Comparison of ENCODE assay signal across 9 cellular contexts in genomic region chr13:76992548-76993001, GRCh38. TPM values are rescaled to one million over a fixed set of nuclear protein-coding genes. Genes with fewer than 3 reads are reported as not detected.
DNase-seq lines count a peak whose midpoint lies in the region; ATAC-seq, FAIRE-seq and TF ChIP-seq lines count a peak whose summit lies in the region.
"Had no signal": no experiment of that assay in that cellular context is flagged by ENCODE, and none has a peak within 500 bp of the region (broad histone marks: within the 10 kb centered on the region; RNA-seq: fewer than 3 reads in every experiment).

No MANE protein-coding gene starts in this region.

- no peaks in the 10 kb centered on the region for H3K36me3 ChIP-seq in astrocyte (ENCODE audit: insufficient read depth, low read length)
- peaks cover 0 to 6% of the 10 kb centered on the region in 2 donors for H3K36me3 ChIP-seq in gastrocnemius medialis

- in situ Hi-C loops in gastrocnemius medialis (cut with MboI; ENCODE audit: low sequenced_read_pairs in 4 of 4) = no loop called here

- peaks cover 16% of the 10 kb centered on the region for H3K79me2 ChIP-seq in astrocyte (ENCODE audit: insufficient read depth, low read length)

- no peak for FAIRE-seq in astrocyte (lab: Jason Lieb, UNC)
- FAIRE-seq: islet of Langerhans had no signal

- CTCF ChIA-PET in GM10248 (lab: Yijun Ruan, JAX) = interaction anchor here (1.6 to 6.3 kb wide), 3 partner anchors 9 to 14 kb away, joined by 6 to 57 read pairs (median 16); no protein-coding TSS in a partner anchor

- no peak for TF ChIP-seq POLR2A in gastrocnemius medialis (IDR thresholded peaks at IDR 0.05)

- H3K27me3 ChIP-seq in astrocyte (ENCODE audit: insufficient read depth, low read length) = no peaks in the 10 kb centered on the region
- H3K27me3 ChIP-seq in gastrocnemius medialis = no peaks in the 10 kb centered on the region

- no peak for TF ChIP-seq CTCF in 22Rv1 (IDR thresholded peaks at IDR 0.05)
- TF ChIP-seq CTCF in astrocyte (IDR thresholded peaks at IDR 0.05; ENCODE audit: insufficient read depth, low read depth, low read length) = no peak
- TF ChIP-seq CTCF in gastrocnemius medialis (IDR thresholded peaks at IDR 0.05 in 4 of 5, conservative IDR thresholded peaks at IDR 0.05 in 1 of 5) = no peak
- TF ChIP-seq CTCF in GM10248 (IDR thresholded peaks at IDR 0.05; ENCODE audit: control extremely low read depth, extremely low read depth, low read depth, missing control alignments) = no peak

- no peaks in the 10 kb centered on the region for H3K27me3 Mint-ChIP-seq in astrocyte (ENCODE audit: low read depth, unreplicated experiment)

- H3K4me3 Mint-ChIP-seq in astrocyte (ENCODE audit: unreplicated experiment) = peak overlapping the region; percentile 97

- H3K9ac ChIP-seq in astrocyte (ENCODE audit: low read length) = peak overlapping the region; percentile 92

- H3K9me3 ChIP-seq in astrocyte (ENCODE audit: insufficient read depth, low read depth, low read length) (no peaks in the 10 kb centered on the region), iPS-18c (ENCODE audit: control insufficient read depth, insufficient read depth, low read length) (no peaks in the 10 kb centered on the region), gastrocnemius medialis (no peaks in the 10 kb centered on the region)

- H3K27ac Mint-ChIP-seq in astrocyte (ENCODE audit: unreplicated experiment) = peak overlapping the region; percentile 43

- POLR2A ChIA-PET in GM10248 (lab: Yijun Ruan, JAX) = interaction anchor here (0.8 kb wide), 1 partner anchor 11 kb away, joined by 3 read pairs; no protein-coding TSS in a partner anchor

- H3K9me3 Mint-ChIP-seq in astrocyte (ENCODE audit: unreplicated experiment) = no peaks in the 10 kb centered on the region

- H3K36me3 Mint-ChIP-seq in astrocyte (ENCODE audit: low read depth, unreplicated experiment) = peaks cover 2% of the 10 kb centered on the region

- H3K4me2 ChIP-seq in astrocyte (ENCODE audit: low read length) = peak overlapping the region; percentile 93

- H3K4me3 ChIP-seq in astrocyte (ENCODE audit: insufficient read depth, low read depth, low read length) = peak overlapping the region; percentile 91
- H3K4me3 ChIP-seq in iPS-18c (ENCODE audit: insufficient read depth, low read depth, low read length) = peak overlapping the region; percentile 81
- peak overlapping the region; percentile 72 to 92 (median 86) for H3K4me3 ChIP-seq in gastrocnemius medialis

- peaks cover 15% of the 10 kb centered on the region for H3K4me1 Mint-ChIP-seq in astrocyte (ENCODE audit: low read depth, unreplicated experiment)

- peaks cover 21% of the 10 kb centered on the region for H3K4me1 ChIP-seq in astrocyte (ENCODE audit: insufficient read depth, low read length)
- H3K4me1 ChIP-seq in gastrocnemius medialis = peaks cover 14 to 15% of the 10 kb centered on the region in 2 donors

- H2AFZ ChIP-seq in astrocyte (ENCODE audit: low read depth, low read length) = peak overlapping the region; percentile 79

- H3K27ac ChIP-seq in 22Rv1 (peak overlapping the region; percentile 55), astrocyte (ENCODE audit: low read depth, low read length) (peak overlapping the region; percentile 52), gastrocnemius medialis (peak overlapping the region; percentile 89 to 95 (median 92))

- ATAC-seq in GM18907 (IDR thresholded peaks at IDR 0.05; ENCODE audit: unreplicated experiment) (peak; percentile 11), gastrocnemius medialis (peak; percentile 28 to 31), HG03039 (IDR thresholded peaks at IDR 0.05; ENCODE audit: unreplicated experiment) (no peak)

- DNase-seq in NCI-H748 treated with DMSO at 0.1 percent for 48 hours (lab: John Stamatoyannopoulos, UW) = peak; percentile 51
- peak; percentile 10 for DNase-seq in astrocyte (ENCODE audit: low read depth)
- peak in 1 of 2 donors; percentile 25 for DNase-seq in gastrocnemius medialis
- no peak for DNase-seq in GM10248 (ENCODE audit: extremely low spot score)

- intact Hi-C loops in gastrocnemius medialis (cut with DNase I; ENCODE audit: low total_unique reads) = loop anchor here (1.0 to 5.0 kb wide), 2 partner anchors 35 to 335 kb away; partner anchors contain the start of genes FBXL3 and MYCBP2

- peaks cover 6% of the 10 kb centered on the region for H4K20me1 ChIP-seq in astrocyte (ENCODE audit: insufficient read depth, low read length)

RNA-seq across cellular contexts. Expression of gene CLN5, which starts 0.7 kb away (rescaled TPM):
- total RNA-seq in astrocyte = 32.9 and 35.8 TPM in 2 replicates
- total RNA-seq in gastrocnemius medialis = 10 to 100 TPM in 1 of 4 donors, 1 to 10 TPM in 3; 4.5 to 10.1 (median 7.1) TPM

RNA-seq across cellular contexts. Expression of gene FBXL3, which starts 34.4 kb away (rescaled TPM):
- total RNA-seq in astrocyte = 36.0 and 37.2 TPM in 2 replicates
- total RNA-seq in gastrocnemius medialis = 10 to 100 TPM; 50.6 to 75.6 (median 64.4) TPM

RNA-seq across cellular contexts. Expression of gene ACOD1, which starts 44.3 kb away (rescaled TPM):
- total RNA-seq in astrocyte (not detected in 2 replicates), gastrocnemius medialis (not detected)
